Comparison of ENCODE assay signal across 1 cellular context in the genomic region with DNA sequence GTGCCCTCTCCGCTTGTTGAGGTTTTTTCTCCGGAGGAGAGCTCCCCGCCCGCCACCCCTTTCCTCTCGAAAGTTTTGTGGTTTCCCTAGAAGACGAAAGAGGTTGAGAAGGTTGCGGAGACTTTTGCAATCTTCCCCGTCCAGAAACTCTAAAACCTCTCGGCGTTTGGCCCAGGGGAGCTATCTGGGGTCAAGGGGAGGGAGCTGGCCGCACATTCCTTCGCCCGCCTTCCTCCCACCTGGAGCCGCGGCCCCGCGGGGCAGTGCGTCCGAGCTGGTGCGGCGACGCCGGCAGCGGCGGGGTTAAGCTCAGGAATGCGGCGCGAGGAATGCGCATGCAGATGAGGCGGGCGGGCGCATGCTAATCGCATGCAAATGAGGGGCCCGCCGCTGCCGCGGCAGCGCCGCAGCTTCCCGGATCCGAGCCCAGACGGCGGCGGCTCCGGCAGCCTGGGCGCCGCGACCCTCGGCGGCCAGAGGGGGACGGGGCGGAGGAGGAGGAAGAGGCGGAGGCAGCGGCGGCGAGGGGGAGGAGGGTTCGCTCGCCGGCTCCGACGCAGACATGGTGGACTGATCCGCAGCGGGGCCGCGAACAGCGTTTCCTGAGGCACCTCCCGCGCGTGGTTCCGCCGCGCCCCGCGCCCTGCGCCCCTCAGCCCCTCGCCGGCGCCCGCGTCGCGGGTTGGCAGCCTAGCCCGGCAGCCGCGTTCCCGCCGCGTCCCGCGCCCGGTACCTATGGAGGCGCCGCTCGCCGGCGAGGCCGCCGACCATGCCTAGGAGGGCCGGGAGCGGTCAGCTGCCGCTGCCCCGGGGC.
A peak's percentile ranks its signal among the peaks of the same experiment; 100 is the strongest.
TF ChIP-seq lines count a peak whose summit lies in the region.

A gene (plus strand): TSS at position 535 of the 814 bp plus-strand sequence. CDS start 235 bp downstream, at position 770.

TF ChIP-seq in HepG2, 621 proteins besides CTCF, POLR2A, EP300 and RAD21 (continued from another document and continues in another):
- TF ChIP-seq, protein P1, sequence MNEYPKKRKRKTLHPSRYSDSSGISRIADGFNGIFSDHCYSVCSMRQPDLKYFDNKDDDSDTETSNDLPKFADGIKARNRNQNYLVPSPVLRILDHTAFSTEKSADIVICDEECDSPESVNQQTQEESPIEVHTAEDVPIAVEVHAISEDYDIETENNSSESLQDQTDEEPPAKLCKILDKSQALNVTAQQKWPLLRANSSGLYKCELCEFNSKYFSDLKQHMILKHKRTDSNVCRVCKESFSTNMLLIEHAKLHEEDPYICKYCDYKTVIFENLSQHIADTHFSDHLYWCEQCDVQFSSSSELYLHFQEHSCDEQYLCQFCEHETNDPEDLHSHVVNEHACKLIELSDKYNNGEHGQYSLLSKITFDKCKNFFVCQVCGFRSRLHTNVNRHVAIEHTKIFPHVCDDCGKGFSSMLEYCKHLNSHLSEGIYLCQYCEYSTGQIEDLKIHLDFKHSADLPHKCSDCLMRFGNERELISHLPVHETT (CRISPR knock-in tag; conservative IDR thresholded peaks at IDR 0.05) = no peak; the same call in 1 of the 2 replicates
- TF ChIP-seq, protein P2, sequence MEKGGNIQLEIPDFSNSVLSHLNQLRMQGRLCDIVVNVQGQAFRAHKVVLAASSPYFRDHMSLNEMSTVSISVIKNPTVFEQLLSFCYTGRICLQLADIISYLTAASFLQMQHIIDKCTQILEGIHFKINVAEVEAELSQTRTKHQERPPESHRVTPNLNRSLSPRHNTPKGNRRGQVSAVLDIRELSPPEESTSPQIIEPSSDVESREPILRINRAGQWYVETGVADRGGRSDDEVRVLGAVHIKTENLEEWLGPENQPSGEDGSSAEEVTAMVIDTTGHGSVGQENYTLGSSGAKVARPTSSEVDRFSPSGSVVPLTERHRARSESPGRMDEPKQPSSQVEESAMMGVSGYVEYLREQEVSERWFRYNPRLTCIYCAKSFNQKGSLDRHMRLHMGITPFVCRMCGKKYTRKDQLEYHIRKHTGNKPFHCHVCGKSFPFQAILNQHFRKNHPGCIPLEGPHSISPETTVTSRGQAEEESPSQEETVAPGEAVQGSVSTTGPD (CRISPR knock-in tag; IDR thresholded peaks at IDR 0.05) = no peak
- TF ChIP-seq SOX13 (IDR thresholded peaks at IDR 0.05) = no peak
- TF ChIP-seq SOX13 (CRISPR knock-in tag; conservative IDR thresholded peaks at IDR 0.05 in 1 of 2, IDR thresholded peaks at IDR 0.05 in 1 of 2) = peak in 1 of 2 experiments; percentile 70; a peak in 2 of 4 replicates
- no peak for TF ChIP-seq KLF12 (CRISPR knock-in tag; IDR thresholded peaks at IDR 0.05; ENCODE audit: borderline replicate concordance)
- TF ChIP-seq, protein P3, sequence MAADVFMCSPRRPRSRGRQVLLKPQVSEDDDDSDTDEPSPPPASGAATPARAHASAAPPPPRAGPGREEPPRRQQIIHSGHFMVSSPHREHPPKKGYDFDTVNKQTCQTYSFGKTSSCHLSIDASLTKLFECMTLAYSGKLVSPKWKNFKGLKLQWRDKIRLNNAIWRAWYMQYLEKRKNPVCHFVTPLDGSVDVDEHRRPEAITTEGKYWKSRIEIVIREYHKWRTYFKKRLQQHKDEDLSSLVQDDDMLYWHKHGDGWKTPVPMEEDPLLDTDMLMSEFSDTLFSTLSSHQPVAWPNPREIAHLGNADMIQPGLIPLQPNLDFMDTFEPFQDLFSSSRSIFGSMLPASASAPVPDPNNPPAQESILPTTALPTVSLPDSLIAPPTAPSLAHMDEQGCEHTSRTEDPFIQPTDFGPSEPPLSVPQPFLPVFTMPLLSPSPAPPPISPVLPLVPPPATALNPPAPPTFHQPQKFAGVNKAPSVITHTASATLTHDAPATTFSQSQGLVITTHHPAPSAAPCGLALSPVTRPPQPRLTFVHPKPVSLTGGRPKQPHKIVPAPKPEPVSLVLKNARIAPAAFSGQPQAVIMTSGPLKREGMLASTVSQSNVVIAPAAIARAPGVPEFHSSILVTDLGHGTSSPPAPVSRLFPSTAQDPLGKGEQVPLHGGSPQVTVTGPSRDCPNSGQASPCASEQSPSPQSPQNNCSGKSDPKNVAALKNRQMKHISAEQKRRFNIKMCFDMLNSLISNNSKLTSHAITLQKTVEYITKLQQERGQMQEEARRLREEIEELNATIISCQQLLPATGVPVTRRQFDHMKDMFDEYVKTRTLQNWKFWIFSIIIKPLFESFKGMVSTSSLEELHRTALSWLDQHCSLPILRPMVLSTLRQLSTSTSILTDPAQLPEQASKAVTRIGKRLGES (CRISPR knock-in tag; IDR thresholded peaks at IDR 0.05; ENCODE audit: borderline replicate concordance) = no peak
- TF ChIP-seq ATRX (CRISPR knock-in tag; IDR thresholded peaks at IDR 0.05; ENCODE audit: borderline replicate concordance) = no peak
- TF ChIP-seq CENPX (CRISPR knock-in tag; IDR thresholded peaks at IDR 0.05) = no peak
- no peak for TF ChIP-seq ZNF839 (CRISPR knock-in tag; IDR thresholded peaks at IDR 0.05; ENCODE audit: borderline replicate concordance)
- TF ChIP-seq NBN (conservative IDR thresholded peaks at IDR 0.05) = no peak
- peak; percentile 22; the same call in 1 of the 2 replicates for TF ChIP-seq ZFX (CRISPR knock-in tag; IDR thresholded peaks at IDR 0.05; ENCODE audit: low read depth)
- no peak; the same call in 1 of the 2 replicates for TF ChIP-seq KDM1A (CRISPR knock-in tag; IDR thresholded peaks at IDR 0.05)
- TF ChIP-seq, protein P4, sequence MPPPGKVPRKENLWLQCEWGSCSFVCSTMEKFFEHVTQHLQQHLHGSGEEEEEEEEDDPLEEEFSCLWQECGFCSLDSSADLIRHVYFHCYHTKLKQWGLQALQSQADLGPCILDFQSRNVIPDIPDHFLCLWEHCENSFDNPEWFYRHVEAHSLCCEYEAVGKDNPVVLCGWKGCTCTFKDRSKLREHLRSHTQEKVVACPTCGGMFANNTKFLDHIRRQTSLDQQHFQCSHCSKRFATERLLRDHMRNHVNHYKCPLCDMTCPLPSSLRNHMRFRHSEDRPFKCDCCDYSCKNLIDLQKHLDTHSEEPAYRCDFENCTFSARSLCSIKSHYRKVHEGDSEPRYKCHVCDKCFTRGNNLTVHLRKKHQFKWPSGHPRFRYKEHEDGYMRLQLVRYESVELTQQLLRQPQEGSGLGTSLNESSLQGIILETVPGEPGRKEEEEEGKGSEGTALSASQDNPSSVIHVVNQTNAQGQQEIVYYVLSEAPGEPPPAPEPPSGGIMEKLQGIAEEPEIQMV (CRISPR knock-in tag; IDR thresholded peaks at IDR 0.05; ENCODE audit: low read depth) = peak; percentile 44; the same call in 1 of the 2 replicates
- TF ChIP-seq EHMT2 (IDR thresholded peaks at IDR 0.05; ENCODE audit: borderline replicate concordance, low read depth, low read length) = no peak
- TF ChIP-seq, protein P5, sequence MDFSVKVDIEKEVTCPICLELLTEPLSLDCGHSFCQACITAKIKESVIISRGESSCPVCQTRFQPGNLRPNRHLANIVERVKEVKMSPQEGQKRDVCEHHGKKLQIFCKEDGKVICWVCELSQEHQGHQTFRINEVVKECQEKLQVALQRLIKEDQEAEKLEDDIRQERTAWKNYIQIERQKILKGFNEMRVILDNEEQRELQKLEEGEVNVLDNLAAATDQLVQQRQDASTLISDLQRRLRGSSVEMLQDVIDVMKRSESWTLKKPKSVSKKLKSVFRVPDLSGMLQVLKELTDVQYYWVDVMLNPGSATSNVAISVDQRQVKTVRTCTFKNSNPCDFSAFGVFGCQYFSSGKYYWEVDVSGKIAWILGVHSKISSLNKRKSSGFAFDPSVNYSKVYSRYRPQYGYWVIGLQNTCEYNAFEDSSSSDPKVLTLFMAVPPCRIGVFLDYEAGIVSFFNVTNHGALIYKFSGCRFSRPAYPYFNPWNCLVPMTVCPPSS (IDR thresholded peaks at IDR 0.05) = no peak
- TF ChIP-seq SIX4 (CRISPR knock-in tag; IDR thresholded peaks at IDR 0.05) = peak; percentile 23; the same call in 1 of the 2 replicates
- TF ChIP-seq YY1 (IDR thresholded peaks at IDR 0.05; ENCODE audit: insufficient read depth, insufficient replicate concordance, low read depth, low read length) = no peak
- peak; percentile 86 for TF ChIP-seq HIVEP1 (CRISPR knock-in tag; IDR thresholded peaks at IDR 0.05)
- peak; percentile 10; the same call in 1 of the 2 replicates for TF ChIP-seq CEBPG (CRISPR knock-in tag; IDR thresholded peaks at IDR 0.05)
- peak; percentile 70; the same call in 1 of the 2 replicates for TF ChIP-seq ZNF446 (CRISPR knock-in tag; IDR thresholded peaks at IDR 0.05)
- peak; percentile 62 for TF ChIP-seq KAT8 (CRISPR knock-in tag; IDR thresholded peaks at IDR 0.05)
- TF ChIP-seq XBP1 (CRISPR knock-in tag; IDR thresholded peaks at IDR 0.05) = no peak
- TF ChIP-seq SATB2 (CRISPR knock-in tag; IDR thresholded peaks at IDR 0.05) = no peak; the same call in 1 of the 2 replicates
- TF ChIP-seq SOX6 (IDR thresholded peaks at IDR 0.05) = no peak
- TF ChIP-seq SOX6 (CRISPR knock-in tag; IDR thresholded peaks at IDR 0.05) = peak; percentile 84
- no peak for TF ChIP-seq CC2D1A (CRISPR knock-in tag; IDR thresholded peaks at IDR 0.05)
- no peak for TF ChIP-seq ZNF33A (CRISPR knock-in tag; IDR thresholded peaks at IDR 0.05; ENCODE audit: borderline replicate concordance)
- no peak for TF ChIP-seq PRPF4 (IDR thresholded peaks at IDR 0.05; ENCODE audit: low read depth, low read length, poor library complexity, severe bottlenecking)
- TF ChIP-seq THYN1 (CRISPR knock-in tag; IDR thresholded peaks at IDR 0.05; ENCODE audit: borderline replicate concordance, low read depth) = no peak
- no peak for TF ChIP-seq ZNF17 (CRISPR knock-in tag; IDR thresholded peaks at IDR 0.05)
- TF ChIP-seq, protein P6, sequence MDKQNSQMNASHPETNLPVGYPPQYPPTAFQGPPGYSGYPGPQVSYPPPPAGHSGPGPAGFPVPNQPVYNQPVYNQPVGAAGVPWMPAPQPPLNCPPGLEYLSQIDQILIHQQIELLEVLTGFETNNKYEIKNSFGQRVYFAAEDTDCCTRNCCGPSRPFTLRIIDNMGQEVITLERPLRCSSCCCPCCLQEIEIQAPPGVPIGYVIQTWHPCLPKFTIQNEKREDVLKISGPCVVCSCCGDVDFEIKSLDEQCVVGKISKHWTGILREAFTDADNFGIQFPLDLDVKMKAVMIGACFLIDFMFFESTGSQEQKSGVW (CRISPR knock-in tag; IDR thresholded peaks at IDR 0.05; ENCODE audit: borderline replicate concordance) = 0 out of 2 replicates have a peak, but pooled peaks have one; percentile 68
- TF ChIP-seq, protein P7, sequence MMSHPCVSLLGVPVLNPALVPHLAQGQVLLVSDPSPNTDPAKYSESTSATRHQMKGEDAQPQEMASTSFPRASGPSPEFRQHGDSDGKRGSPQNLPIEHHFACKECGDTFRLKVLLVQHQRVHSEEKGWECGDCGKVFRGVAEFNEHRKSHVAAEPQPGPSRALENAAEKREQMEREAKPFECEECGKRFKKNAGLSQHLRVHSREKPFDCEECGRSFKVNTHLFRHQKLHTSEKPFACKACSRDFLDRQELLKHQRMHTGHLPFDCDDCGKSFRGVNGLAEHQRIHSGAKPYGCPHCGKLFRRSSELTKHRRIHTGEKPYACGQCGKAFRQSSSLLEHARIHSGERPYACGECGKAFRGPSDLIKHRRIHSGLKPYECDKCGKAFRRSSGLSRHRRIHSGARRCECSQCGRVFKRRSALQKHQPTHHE (CRISPR knock-in tag; IDR thresholded peaks at IDR 0.05; ENCODE audit: borderline replicate concordance) = no peak
- TF ChIP-seq HDAC6 (IDR thresholded peaks at IDR 0.05; ENCODE audit: low read depth, low read length) = no peak
- TF ChIP-seq ZEB1 (IDR thresholded peaks at IDR 0.05; ENCODE audit: insufficient replicate concordance, low read depth) = peak; percentile 49
- TF ChIP-seq ZNF850 (CRISPR knock-in tag; conservative IDR thresholded peaks at IDR 0.05) = 0 out of 2 replicates have a peak, but pooled peaks have one; percentile 36
- TF ChIP-seq PCBP2 (optimal IDR thresholded peaks at IDR 0.05; ENCODE audit: low read depth, low read length, poor library complexity, severe bottlenecking) = no peak
- no peak for TF ChIP-seq RAD51 (IDR thresholded peaks at IDR 0.05; ENCODE audit: borderline replicate concordance)
- TF ChIP-seq, protein P8, sequence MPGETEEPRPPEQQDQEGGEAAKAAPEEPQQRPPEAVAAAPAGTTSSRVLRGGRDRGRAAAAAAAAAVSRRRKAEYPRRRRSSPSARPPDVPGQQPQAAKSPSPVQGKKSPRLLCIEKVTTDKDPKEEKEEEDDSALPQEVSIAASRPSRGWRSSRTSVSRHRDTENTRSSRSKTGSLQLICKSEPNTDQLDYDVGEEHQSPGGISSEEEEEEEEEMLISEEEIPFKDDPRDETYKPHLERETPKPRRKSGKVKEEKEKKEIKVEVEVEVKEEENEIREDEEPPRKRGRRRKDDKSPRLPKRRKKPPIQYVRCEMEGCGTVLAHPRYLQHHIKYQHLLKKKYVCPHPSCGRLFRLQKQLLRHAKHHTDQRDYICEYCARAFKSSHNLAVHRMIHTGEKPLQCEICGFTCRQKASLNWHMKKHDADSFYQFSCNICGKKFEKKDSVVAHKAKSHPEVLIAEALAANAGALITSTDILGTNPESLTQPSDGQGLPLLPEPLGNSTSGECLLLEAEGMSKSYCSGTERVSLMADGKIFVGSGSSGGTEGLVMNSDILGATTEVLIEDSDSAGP (CRISPR knock-in tag; IDR thresholded peaks at IDR 0.05; ENCODE audit: borderline replicate concordance) = peak; percentile 76; the same call in 1 of the 2 replicates
- TF ChIP-seq, protein P9, sequence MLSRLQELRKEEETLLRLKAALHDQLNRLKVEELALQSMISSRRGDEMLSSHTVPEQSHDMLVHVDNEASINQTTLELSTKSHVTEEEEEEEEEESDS (CRISPR knock-in tag; IDR thresholded peaks at IDR 0.05; ENCODE audit: borderline replicate concordance) = peak; percentile 98
- TF ChIP-seq, protein P10, sequence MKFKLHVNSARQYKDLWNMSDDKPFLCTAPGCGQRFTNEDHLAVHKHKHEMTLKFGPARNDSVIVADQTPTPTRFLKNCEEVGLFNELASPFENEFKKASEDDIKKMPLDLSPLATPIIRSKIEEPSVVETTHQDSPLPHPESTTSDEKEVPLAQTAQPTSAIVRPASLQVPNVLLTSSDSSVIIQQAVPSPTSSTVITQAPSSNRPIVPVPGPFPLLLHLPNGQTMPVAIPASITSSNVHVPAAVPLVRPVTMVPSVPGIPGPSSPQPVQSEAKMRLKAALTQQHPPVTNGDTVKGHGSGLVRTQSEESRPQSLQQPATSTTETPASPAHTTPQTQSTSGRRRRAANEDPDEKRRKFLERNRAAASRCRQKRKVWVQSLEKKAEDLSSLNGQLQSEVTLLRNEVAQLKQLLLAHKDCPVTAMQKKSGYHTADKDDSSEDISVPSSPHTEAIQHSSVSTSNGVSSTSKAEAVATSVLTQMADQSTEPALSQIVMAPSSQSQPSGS (CRISPR knock-in tag; IDR thresholded peaks at IDR 0.05) = peak; percentile 64
